13 cellular contexts compared by ENCODE assay signal in genomic region chr20:51516855-51517254, GRCh38. TPM values are rescaled to one million over a fixed set of nuclear protein-coding genes. Genes with fewer than 3 reads are reported as not detected.
DNase-seq lines count a peak whose midpoint lies in the region; ATAC-seq lines count a peak whose summit lies in the region.
"Had no signal": no experiment of that assay in that cellular context is flagged by ENCODE, and none has a peak within 500 bp of the region (broad histone marks: within the 10 kb centered on the region; RNA-seq: fewer than 3 reads in every experiment).

No MANE protein-coding gene starts in this region.

- H3K4me3 Mint-ChIP-seq in activated T-cell treated with anti-CD3 and anti-CD28 coated beads, Interleukin-2, amount 50 U/mL, for 72 hours: no peak overlapping the region
- no peak overlapping the region for H3K4me3 Mint-ChIP-seq in natural killer cell treated with Interleukin-12 subunit alpha and Interleukin-12 subunit beta and Interleukin-15 and Interleukin-18, amount 100 ng/mL, for 72 hours

- H3K4me1 ChIP-seq in Karpas-422 (ENCODE audit: low read length): peaks cover 63% of the 10 kb centered on the region
- H3K4me1 ChIP-seq: HAP-1 had no signal

- H3K9me3 ChIP-seq in Karpas-422 (ENCODE audit: low read length): no peaks in the 10 kb centered on the region
- H3K9me3 ChIP-seq: BLaER1, HAP-1 had no signal

- peak overlapping the region; percentile 31 for H3K27ac Mint-ChIP-seq in activated T-cell treated with anti-CD3 and anti-CD28 coated beads, Interleukin-2, amount 50 U/mL, for 72 hours
- peak overlapping the region; percentile 21 to 86 for H3K27ac Mint-ChIP-seq in natural killer cell treated with Interleukin-12 subunit alpha and Interleukin-12 subunit beta and Interleukin-15 and Interleukin-18, amount 100 ng/mL, for 72 hours

- no peak for DNase-seq in activated T-cell treated with anti-CD3 and anti-CD28 coated beads, Interleukin-2, amount 50 U/mL, for 72 hours
- DNase-seq in activated T-cell treated with anti-CD3 and anti-CD28 coated beads, Interleukin-2, amount 50 U/mL, for 1 hour: no peak
- DNase-seq in Karpas-422: no peak
- DNase-seq in natural killer cell treated with Interleukin-12 subunit alpha and Interleukin-12 subunit beta and Interleukin-15 and Interleukin-18, amount 100 ng/mL, for 72 hours (ENCODE audit: low spot score): no peak
- no peak for DNase-seq in NCI-H2081 treated with DMSO at 0.1 percent for 48 hours (lab: John Stamatoyannopoulos, UW)
- DNase-seq in NCI-H526 treated with DMSO at 0.1 percent for 48 hours (lab: John Stamatoyannopoulos, UW): no peak
- DNase-seq: 8988T, AML-193, DND-41, GDM1 had no signal

- ATAC-seq in activated T-cell treated with anti-CD3 and anti-CD28 coated beads, Interleukin-2, amount 50 U/mL, for 72 hours (replicated peaks in 1 of 2): no peak
- no peak for ATAC-seq in natural killer cell treated with Interleukin-12 subunit alpha and Interleukin-12 subunit beta and Interleukin-15 and Interleukin-18, amount 100 ng/mL, for 72 hours
- no peak for ATAC-seq in GM19397 (IDR thresholded peaks at IDR 0.05; ENCODE audit: unreplicated experiment)

- H3K27me3 Mint-ChIP-seq in activated T-cell treated with anti-CD3 and anti-CD28 coated beads, Interleukin-2, amount 50 U/mL, for 72 hours (ENCODE audit: low read depth): no peaks in the 10 kb centered on the region
- H3K27me3 Mint-ChIP-seq in natural killer cell treated with Interleukin-12 subunit alpha and Interleukin-12 subunit beta and Interleukin-15 and Interleukin-18, amount 100 ng/mL, for 72 hours: no peaks in the 10 kb centered on the region

- no peaks in the 10 kb centered on the region for H3K9me3 Mint-ChIP-seq in activated T-cell treated with anti-CD3 and anti-CD28 coated beads, Interleukin-2, amount 50 U/mL, for 72 hours
- H3K9me3 Mint-ChIP-seq in natural killer cell treated with Interleukin-12 subunit alpha and Interleukin-12 subunit beta and Interleukin-15 and Interleukin-18, amount 100 ng/mL, for 72 hours: no peaks in the 10 kb centered on the region

- no peak overlapping the region for H2AFZ ChIP-seq in Karpas-422 (ENCODE audit: low read length)

- H3K27ac ChIP-seq in Karpas-422 (ENCODE audit: low read length): peak overlapping the region; percentile 32; the same call in 1 of the 2 replicates
- H3K27ac ChIP-seq: BLaER1 had no signal

- H3K9ac ChIP-seq in Karpas-422 (ENCODE audit: low read length): no peak overlapping the region
- H3K9ac ChIP-seq: BLaER1 had no signal

- H3K9me2 ChIP-seq in Karpas-422 (replicated peaks; ENCODE audit: insufficient read depth, low read length): no peaks in the 10 kb centered on the region

- H3K27me3 ChIP-seq in Karpas-422 (ENCODE audit: low read length): no peaks in the 10 kb centered on the region
- H3K27me3 ChIP-seq: BLaER1 had no signal

- H3K4me3 ChIP-seq in Karpas-422 (ENCODE audit: low read length): no peak overlapping the region
- H3K4me3 ChIP-seq: BLaER1, HAP-1 had no signal

- H3K36me3 Mint-ChIP-seq in activated T-cell treated with anti-CD3 and anti-CD28 coated beads, Interleukin-2, amount 50 U/mL, for 72 hours (ENCODE audit: insufficient read depth in 2 of 2): peaks cover 17 to 67% of the 10 kb centered on the region in 2 donors
- peaks cover 36% of the 10 kb centered on the region for H3K36me3 Mint-ChIP-seq in natural killer cell treated with Interleukin-12 subunit alpha and Interleukin-12 subunit beta and Interleukin-15 and Interleukin-18, amount 100 ng/mL, for 72 hours

- no peak overlapping the region for H3K4me2 ChIP-seq in Karpas-422 (ENCODE audit: low read depth, low read length, poor library complexity, severe bottlenecking)
- H3K4me2 ChIP-seq: BLaER1 had no signal

- H4K20me1 ChIP-seq in Karpas-422 (ENCODE audit: insufficient read depth, low read depth, low read length): 0 out of 2 replicates have a peak, but pooled peaks cover 8% of the 10 kb centered on the region

- peaks cover 60% of the 10 kb centered on the region for H3K36me3 ChIP-seq in Karpas-422 (ENCODE audit: insufficient read depth, low read length)
- H3K36me3 ChIP-seq: HAP-1 had no signal

- peaks cover 92% of the 10 kb centered on the region for H3K79me2 ChIP-seq in Karpas-422 (ENCODE audit: low read length)

- H3K4me1 Mint-ChIP-seq in activated T-cell treated with anti-CD3 and anti-CD28 coated beads, Interleukin-2, amount 50 U/mL, for 72 hours (ENCODE audit: low read depth): peaks cover 66% of the 10 kb centered on the region
- peaks cover 61% of the 10 kb centered on the region in 2 donors for H3K4me1 Mint-ChIP-seq in natural killer cell treated with Interleukin-12 subunit alpha and Interleukin-12 subunit beta and Interleukin-15 and Interleukin-18, amount 100 ng/mL, for 72 hours (ENCODE audit: low read depth in 2 of 2)

RNA-seq across cellular contexts. Expression of gene NFATC2, which starts 25.7 kb away (rescaled TPM):
- 10 to 100 TPM; 29.4 to 39.9 TPM for total RNA-seq in activated T-cell treated with anti-CD3 and anti-CD28 coated beads, Interleukin-2, amount 50 U/mL, for 72 hours
- 22.5 and 32.3 TPM in 2 replicates for total RNA-seq in Karpas-422 (2014; rRNA removed; shearing (Covaris generic); ENCODE audit: low replicate concordance)
- total RNA-seq in natural killer cell treated with Interleukin-12 subunit alpha and Interleukin-12 subunit beta and Interleukin-15 and Interleukin-18, amount 100 ng/mL, for 72 hours: 10 to 100 TPM; 83.3 to 97.1 TPM
